21 cellular contexts compared by ENCODE assay signal in the genomic region with DNA sequence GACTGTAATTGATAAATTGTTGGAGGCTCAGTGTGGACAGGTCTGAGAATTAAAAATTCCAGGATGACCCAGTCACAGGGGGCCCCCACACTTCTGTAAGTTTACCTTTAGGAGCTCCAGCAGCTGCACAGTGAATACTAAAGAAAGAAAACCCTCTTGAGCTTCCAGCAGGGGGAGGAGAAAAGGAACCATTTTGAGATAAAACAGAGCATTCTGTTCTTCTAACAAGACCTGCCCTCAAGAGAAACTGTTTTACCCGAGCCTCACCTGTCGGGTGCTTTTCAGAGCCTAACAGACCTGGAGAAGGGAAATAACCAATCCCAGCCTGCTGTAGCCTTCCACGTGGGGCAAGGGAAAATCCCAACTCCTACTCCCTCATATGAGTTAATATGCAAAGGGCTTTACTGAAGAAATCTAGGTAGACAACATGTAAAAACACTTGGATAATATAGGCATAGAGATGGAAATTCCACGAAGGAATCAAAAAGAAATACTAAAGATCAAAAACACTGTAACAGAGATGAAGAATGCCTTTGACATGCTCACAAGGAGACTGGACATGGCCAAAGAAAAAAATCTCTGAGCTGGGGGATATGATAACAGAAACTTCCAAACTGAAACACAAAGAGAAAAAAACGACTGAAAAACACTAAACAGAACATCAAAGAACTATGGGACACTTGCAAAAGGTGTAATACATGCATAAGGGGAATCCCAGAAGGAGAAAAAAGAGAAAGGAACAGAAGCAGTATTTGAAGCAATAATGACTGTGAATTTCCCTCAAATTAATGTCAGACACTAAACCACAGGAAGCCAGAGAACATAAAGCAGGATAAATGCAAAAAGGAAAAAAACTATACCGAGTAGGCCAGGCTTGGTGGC.
DNase-seq lines count a peak whose midpoint lies in the region; ATAC-seq, FAIRE-seq and TF ChIP-seq lines count a peak whose summit lies in the region.
"Had no signal": no experiment of that assay in that cellular context is flagged by ENCODE, and none has a peak within 500 bp of the region (broad histone marks: within the 10 kb centered on the region; RNA-seq: fewer than 3 reads in every experiment).

No MANE protein-coding gene starts in this region.

- H4K20me1 ChIP-seq in KMS-11 (ENCODE audit: insufficient read depth) (no peaks in the 10 kb centered on the region), GM12878 (ENCODE audit: control insufficient read depth, insufficient read depth) (no peaks in the 10 kb centered on the region)

- H3K36me3 ChIP-seq in KMS-11 (ENCODE audit: insufficient read depth) (no peaks in the 10 kb centered on the region), GM12878 (ENCODE audit: control insufficient read depth in 2 of 2, insufficient read depth in 2 of 2, low read length in 1 of 2) (no peaks in the 10 kb centered on the region)

- H3K4me1 ChIP-seq in KMS-11 (ENCODE audit: low read depth, poor library complexity, severe bottlenecking) (peaks cover 5% of the 10 kb centered on the region), GM12878 (ENCODE audit: control insufficient read depth, insufficient read depth, low read length) (peaks cover 17% of the 10 kb centered on the region)

- no peak for TF ChIP-seq RAD21 in GM12878 (IDR thresholded peaks at IDR 0.05; ENCODE audit: insufficient read depth, low read depth, low read length)

- H3K9me3 Mint-ChIP-seq in stimulated activated naive CD8-positive, alpha-beta T cell treated with anti-CD3 and anti-CD28 coated beads, Interleukin-15, amount 100 ng/mL, for 72 hours = no peaks in the 10 kb centered on the region
- H3K9me3 Mint-ChIP-seq: activated CD4-positive, alpha-beta T cell treated with anti-CD3 and anti-CD28 coated beads, Interleukin-2, amount 10 ng/mL, durations not matched to agents 24 days and 14 days; activated naive CD8-positive, alpha-beta T cell treated with anti-CD3 and anti-CD28 coated beads, Interleukin-2, amount 10 ng/mL, durations not matched to agents 7 days and 5 days; CD8-positive, alpha-beta T cell; IgD-negative memory B cell had no signal

- no peak for FAIRE-seq in GM12878 (lab: Jason Lieb, UNC)
- FAIRE-seq: GM12891 had no signal

- no peak overlapping the region for H3K4me3 ChIP-seq in AG10803 (ENCODE audit: low read length)
- H3K4me3 ChIP-seq in KMS-11 (IDR thresholded peaks at IDR 0.05; ENCODE audit: insufficient read depth, low read depth, low read length) = no peak overlapping the region
- 0 out of 2 replicates have a peak overlapping the region, but pooled peaks have one; percentile 12 for H3K4me3 ChIP-seq in GM12878

- WGBS in GM12878 (ENCODE audit: insufficient coverage, insufficient replicate concordance, low lambda C conversion rate, missing lambda C conversion rate) = 8% methylated on average over 6 of the region's 6 CpGs

- CTCF ChIA-PET in GM12878 (lab: Yijun Ruan, JAX) = interaction anchor here (0.6 to 1.5 kb wide), 6 partner anchors 21 to 127 kb away, joined by 3 to 6 read pairs (median 3); no protein-coding TSS in a partner anchor

- no peak overlapping the region for H3K9ac ChIP-seq in KMS-11
- peak overlapping the region; percentile 25; the same call in 1 of the 2 replicates for H3K9ac ChIP-seq in GM12878 (ENCODE audit: control insufficient read depth, insufficient read depth, low read length)

- peaks cover 4% of the 10 kb centered on the region; the same call in 1 of the 3 replicates for H3K9me3 ChIP-seq in GM12878 (replicated peaks; ENCODE audit: control insufficient read depth, insufficient read depth, low read length)

- peak overlapping the region; percentile 18; the same call in 1 of the 2 replicates for H2AFZ ChIP-seq in KMS-11 (ENCODE audit: low read depth)
- peak overlapping the region; percentile 76 for H2AFZ ChIP-seq in GM12878 (ENCODE audit: control insufficient read depth, low read depth, low read length)

- SMC1A ChIA-PET in GM12878 (lab: Charles Lee; ENCODE audit: uncharacterized antibody, unreplicated experiment) = interaction anchor here (0.8 to 2.8 kb wide), 13 partner anchors 10 to 133 kb away, joined by 3 to 19 read pairs (median 5); no protein-coding TSS in a partner anchor

- intact Hi-C loops in GM12878 (cut with micrococcal nuclease; ENCODE audit: unreplicated experiment) = no loop called here

- H3K27me3 ChIP-seq in KMS-11 (ENCODE audit: insufficient read depth, low read depth) (no peaks in the 10 kb centered on the region), GM12878 (replicated peaks in 1 of 2; ENCODE audit: control insufficient read depth in 2 of 2, insufficient read depth in 2 of 2, low read length in 1 of 2) (no peaks in the 10 kb centered on the region)

- no peak overlapping the region for H3K27ac Mint-ChIP-seq in stimulated activated naive CD8-positive, alpha-beta T cell treated with anti-CD3 and anti-CD28 coated beads, Interleukin-15, amount 100 ng/mL, for 72 hours
- H3K27ac Mint-ChIP-seq: activated CD4-positive, alpha-beta T cell treated with anti-CD3 and anti-CD28 coated beads, Interleukin-2, amount 10 ng/mL, durations not matched to agents 24 days and 14 days; activated naive CD8-positive, alpha-beta T cell treated with anti-CD3 and anti-CD28 coated beads, Interleukin-2, amount 10 ng/mL, durations not matched to agents 7 days and 5 days; CD8-positive, alpha-beta T cell had no signal

- ATAC-seq in GM18858 (IDR thresholded peaks at IDR 0.05; ENCODE audit: unreplicated experiment) (peak; percentile 57), GM12878 (peak; percentile 73), GM18519 (IDR thresholded peaks at IDR 0.05; ENCODE audit: low FRiP score, unreplicated experiment) (no peak)
- no peak for ATAC-seq in stimulated activated naive CD8-positive, alpha-beta T cell treated with anti-CD3 and anti-CD28 coated beads, Interleukin-15, amount 100 ng/mL, for 72 hours
- ATAC-seq: CD8-positive, alpha-beta T cell had no signal

- no peak overlapping the region for H3K4me3 Mint-ChIP-seq in stimulated activated naive CD8-positive, alpha-beta T cell treated with anti-CD3 and anti-CD28 coated beads, Interleukin-15, amount 100 ng/mL, for 72 hours
- H3K4me3 Mint-ChIP-seq: activated CD4-positive, alpha-beta T cell treated with anti-CD3 and anti-CD28 coated beads, Interleukin-2, amount 10 ng/mL, durations not matched to agents 24 days and 14 days; activated naive CD8-positive, alpha-beta T cell treated with anti-CD3 and anti-CD28 coated beads, Interleukin-2, amount 10 ng/mL, durations not matched to agents 7 days and 5 days; CD8-positive, alpha-beta T cell had no signal

- H3K27ac ChIP-seq in KMS-11 = no peak overlapping the region
- peak overlapping the region; percentile 64; the same call in 1 of the 2 replicates for H3K27ac ChIP-seq in GM12878 (ENCODE audit: control insufficient read depth, insufficient read depth)

- DNase-seq in AG10803 (ENCODE audit: low read depth) (no peak), GM12878 (ENCODE audit: low read depth, low spot score) (no peak), KBM-7 (no peak)
- DNase-seq in stimulated activated CD4-positive, alpha-beta T cell treated with anti-CD3 and anti-CD28 coated beads, Interleukin-2, amount 100 ng/mL, for 24 hours = no peak
- no peak for DNase-seq in stimulated activated naive CD8-positive, alpha-beta T cell treated with anti-CD3 and anti-CD28 coated beads, Interleukin-15, amount 100 ng/mL, for 72 hours
- DNase-seq: activated CD4-positive, alpha-beta T cell treated with anti-CD3 and anti-CD28 coated beads, Interleukin-2, amount 10 ng/mL, durations not matched to agents 24 days and 14 days; activated naive CD8-positive, alpha-beta T cell treated with anti-CD3 and anti-CD28 coated beads, Interleukin-2, amount 10 ng/mL, durations not matched to agents 7 days and 5 days; CD8-positive, alpha-beta T cell; hippocampal formation; NCI-H1105 treated with DMSO at 0.1 percent for 48 hours; NCI-H2171 treated with DMSO at 0.1 percent for 48 hours; NK-92 treated with Interleukin-12 subunit alpha and Interleukin-12 subunit beta, amount 100 ng/mL, for 24 hours; retina; SIG-M5; substantia nigra; T-helper 9 cell had no signal

- no peak for TF ChIP-seq EP300 in GM12878 (IDR thresholded peaks at IDR 0.05; ENCODE audit: borderline replicate concordance in 1 of 2, control insufficient read depth in 1 of 2, low read depth in 2 of 2, low read length in 2 of 2)

- H3K79me2 ChIP-seq in KMS-11 (ENCODE audit: insufficient read depth, low read depth) = no peaks in the 10 kb centered on the region
- H3K79me2 ChIP-seq in GM12878 (ENCODE audit: control insufficient read depth, insufficient read depth, low read length) = no peaks in the 10 kb centered on the region

- TF ChIP-seq CTCF in AG10803 (conservative IDR thresholded peaks at IDR 0.05; ENCODE audit: low read length) (peak; percentile 19; the same call in 1 of the 2 replicates), KMS-11 (conservative IDR thresholded peaks at IDR 0.05; ENCODE audit: low read depth, low read length) (no peak), GM12878 (IDR thresholded peaks at IDR 0.05 in 2 of 3, conservative IDR thresholded peaks at IDR 0.05 in 1 of 3; ENCODE audit: control insufficient read depth in 2 of 3, extremely low read depth in 1 of 3, insufficient read depth in 1 of 3, low read depth in 3 of 3, low read length in 3 of 3) (peak in 1 of 3 experiments; percentile 15; a peak in 1 of 6 replicates)

- RAD21 ChIA-PET in GM12878 (lab: Charles Lee; ENCODE audit: unreplicated experiment) = interaction anchor here (0.7 to 2.5 kb wide), 11 partner anchors 22 to 130 kb away, joined by 3 to 11 read pairs (median 3); a partner anchor contains a TSS

- POLR2A ChIA-PET in GM12878 (lab: Charles Lee) = interaction anchor here (0.7 to 1.1 kb wide), 4 partner anchors 27 to 1551 kb away, joined by 3 to 7 read pairs (median 3); no protein-coding TSS in a partner anchor

- H3K27me3 Mint-ChIP-seq in stimulated activated naive CD8-positive, alpha-beta T cell treated with anti-CD3 and anti-CD28 coated beads, Interleukin-15, amount 100 ng/mL, for 72 hours = no peaks in the 10 kb centered on the region

- in situ Hi-C loops in GM12878 (cut with MboI) = no loop called here
- in situ Hi-C loops in KBM-7 (cut with MboI; ENCODE audit: low pct_unique_long_range_greater_than_20kb, low sequenced_read_pairs) = no loop called here

- BruUV-seq in GM12878 (replicated peaks; lab: Mats Ljungman, UMichigan) = no TSS peak

- TF ChIP-seq POLR2A in GM12878 (IDR thresholded peaks at IDR 0.05; ENCODE audit: low read depth, low read length) = no peak

- H3K4me2 ChIP-seq in KMS-11 (no peak overlapping the region), GM12878 (ENCODE audit: control insufficient read depth, insufficient read depth) (peak overlapping the region; percentile 78)

- H3K4me1 Mint-ChIP-seq in stimulated activated naive CD8-positive, alpha-beta T cell treated with anti-CD3 and anti-CD28 coated beads, Interleukin-15, amount 100 ng/mL, for 72 hours = peaks cover 14% of the 10 kb centered on the region

TF ChIP-seq in GM12878, 131 proteins besides CTCF, POLR2A, EP300 and RAD21 (continues in another document):
- TF ChIP-seq MXI1 (IDR thresholded peaks at IDR 0.05; ENCODE audit: low read depth, low read length) = no peak
- no peak for TF ChIP-seq ESRRA (IDR thresholded peaks at IDR 0.05; ENCODE audit: low read length)
- TF ChIP-seq KDM1A (IDR thresholded peaks at IDR 0.05; ENCODE audit: borderline replicate concordance) = no peak
- TF ChIP-seq ZNF622 (IDR thresholded peaks at IDR 0.05) = no peak
- TF ChIP-seq RUNX3 (IDR thresholded peaks at IDR 0.05; ENCODE audit: low read length) = peak; percentile 39; the same call in 1 of the 2 replicates
- no peak for TF ChIP-seq RFX5 (IDR thresholded peaks at IDR 0.05; ENCODE audit: low read depth, low read length)

Comparison
In these comparisons a context has a peak if more than half of its experiments do, and no peak if none do; other contexts are left out.
1. ATAC-seq: peak in GM18858 (single experiment) and GM12878 (single experiment); none in stimulated activated naive CD8-positive, alpha-beta T cell treated with anti-CD3 and anti-CD28 coated beads, Interleukin-15, amount 100 ng/mL, for 72 hours (single experiment) and GM18519 (single experiment).